27 cellular contexts compared by ENCODE assay signal in the genomic region with DNA sequence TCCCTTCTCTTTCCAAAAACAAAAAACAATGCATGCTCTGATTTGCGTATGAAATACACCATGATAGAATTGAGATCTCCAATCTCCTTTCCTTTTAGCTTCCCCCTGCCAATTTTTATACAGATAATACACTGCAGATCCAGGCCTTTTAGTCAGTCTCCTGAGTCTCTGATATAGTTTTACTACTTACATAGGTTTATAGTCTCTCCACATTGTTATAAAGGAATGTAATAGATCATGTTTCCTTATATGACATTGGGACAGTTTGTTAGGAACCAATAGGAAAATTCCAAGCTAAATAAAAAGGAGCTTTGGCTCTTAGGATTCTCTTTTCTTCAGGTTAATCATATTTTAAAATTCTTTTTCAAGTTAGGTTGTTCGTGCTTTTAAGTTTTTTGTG.
"Had no signal": no experiment of that assay in that cellular context is flagged by ENCODE, and none has a peak within 500 bp of the region (broad histone marks: within the 10 kb centered on the region; RNA-seq: fewer than 3 reads in every experiment).

No MANE protein-coding gene starts in this region.

- H3K27ac ChIP-seq: esophagus muscularis mucosa, foreskin keratinocyte, gastroesophageal sphincter, hepatocyte, psoas muscle, sigmoid colon, stomach, thyroid gland, vagina had no signal

- H3K4me2 ChIP-seq: hepatocyte had no signal

- H3K4me3 ChIP-seq: esophagus muscularis mucosa, gastroesophageal sphincter, heart left ventricle, hepatocyte, lung, psoas muscle, sigmoid colon, stomach, thyroid gland, vagina had no signal

- H3K9me3 ChIP-seq: esophagus muscularis mucosa, gastroesophageal sphincter, heart left ventricle, psoas muscle, sigmoid colon, stomach, thyroid gland, vagina had no signal

- H3K27me3 Mint-ChIP-seq: memory B cell; naive thymus-derived CD4-positive, alpha-beta T cell had no signal

- H3K27me3 ChIP-seq: esophagus muscularis mucosa, foreskin keratinocyte, gastroesophageal sphincter, heart left ventricle, hepatocyte, sigmoid colon, stomach, thyroid gland, vagina had no signal

- H3K4me3 Mint-ChIP-seq: endodermal cell; memory B cell; naive thymus-derived CD4-positive, alpha-beta T cell; nephron progenitor cell; stimulated activated effector memory CD8-positive, alpha-beta T cell treated with anti-CD3 and anti-CD28 coated beads, Interleukin-12 subunit alpha, Interleukin-12 subunit beta, amount 100 ng/mL, for 72 hours had no signal

- DNase-seq: effector CD8-positive, alpha-beta T cell; endodermal cell; foreskin keratinocyte; heart left ventricle; left cardiac atrium; left ventricle myocardium superior; naive thymus-derived CD4-positive, alpha-beta T cell; nephron progenitor cell; nucleus accumbens; psoas muscle; right cardiac atrium; sigmoid colon; stimulated activated CD4-positive, alpha-beta T cell treated with anti-CD3 and anti-CD28 coated beads, Interleukin-2, amount 100 ng/mL, for 24 hours; stimulated activated CD4-positive, alpha-beta T cell treated with anti-CD3 and anti-CD28 coated beads, Interleukin-4, amount 100 ng/mL, for 24 hours; stimulated activated naive CD4-positive, alpha-beta T cell treated with Interleukin-2 at 50 U/mL for 16 hours; stomach; thyroid gland; trophoblast cell had no signal

- H2AFZ ChIP-seq: hepatocyte had no signal

- FAIRE-seq: colon, islet of Langerhans had no signal

- H3K4me1 ChIP-seq: thyroid gland had no signal

- H3K4me1 Mint-ChIP-seq: memory B cell, nephron progenitor cell had no signal

- H3K9me3 Mint-ChIP-seq: endodermal cell; memory B cell; naive thymus-derived CD4-positive, alpha-beta T cell; nephron progenitor cell; stimulated activated effector memory CD8-positive, alpha-beta T cell treated with anti-CD3 and anti-CD28 coated beads, Interleukin-12 subunit alpha, Interleukin-12 subunit beta, amount 100 ng/mL, for 72 hours had no signal

- H3K27ac Mint-ChIP-seq: endodermal cell; memory B cell; naive thymus-derived CD4-positive, alpha-beta T cell; nephron progenitor cell; stimulated activated effector memory CD8-positive, alpha-beta T cell treated with anti-CD3 and anti-CD28 coated beads, Interleukin-12 subunit alpha, Interleukin-12 subunit beta, amount 100 ng/mL, for 72 hours had no signal

- H3K79me2 ChIP-seq: hepatocyte had no signal

- ATAC-seq: foreskin keratinocyte; gastroesophageal sphincter; heart left ventricle; left cardiac atrium; left ventricle myocardium superior; naive thymus-derived CD4-positive, alpha-beta T cell; psoas muscle; right cardiac atrium; stimulated activated effector memory CD8-positive, alpha-beta T cell treated with anti-CD3 and anti-CD28 coated beads, Interleukin-12 subunit alpha, Interleukin-12 subunit beta, amount 100 ng/mL, for 72 hours had no signal
